In genomic region chr3:158221426-158221825, GRCh38 we compare ENCODE assay signal across 24 cellular contexts.
DNase-seq lines count a peak whose midpoint lies in the region; ATAC-seq, FAIRE-seq and TF ChIP-seq lines count a peak whose summit lies in the region.
"Had no signal": no experiment of that assay in that cellular context is flagged by ENCODE, and none has a peak within 500 bp of the region (broad histone marks: within the 10 kb centered on the region; RNA-seq: fewer than 3 reads in every experiment).

No MANE protein-coding gene starts in this region.

- no peak for FAIRE-seq in bronchial epithelial cell (lab: Jason Lieb, UNC)
- FAIRE-seq: A204.1, HepG2, RCC 7860 had no signal

- POLR2A ChIA-PET in naive thymus-derived CD8-positive, alpha-beta T cell (lab: Charles Lee), result no interaction called here

- no peaks in the 10 kb centered on the region for H3K36me3 ChIP-seq in bronchial epithelial cell (ENCODE audit: control insufficient read depth, insufficient read depth, low read length)
- H3K36me3 ChIP-seq: BE2C had no signal

- no peaks in the 10 kb centered on the region for H3K4me1 Mint-ChIP-seq in stimulated activated memory B cell treated with anti-CD40 and anti-IgM and Interleukin-4, amounts not matched to agents 10 μg/mL and 1 μg/mL and 100 μg/mL, for 72 hours
- peaks cover 0 to 10% (median 6%) of the 10 kb centered on the region in 4 donors for H3K4me1 Mint-ChIP-seq in naive thymus-derived CD8-positive, alpha-beta T cell

- H3K9me3 Mint-ChIP-seq in stimulated activated memory B cell treated with anti-CD40 and anti-IgM and Interleukin-4, amounts not matched to agents 10 μg/mL and 1 μg/mL and 100 μg/mL, for 72 hours, result no peaks in the 10 kb centered on the region
- peaks cover 0 to 2% (median 0%) of the 10 kb centered on the region in 9 donors for H3K9me3 Mint-ChIP-seq in naive thymus-derived CD8-positive, alpha-beta T cell
- H3K9me3 Mint-ChIP-seq: H9 had no signal

- TF ChIP-seq CTCF in AG10803 (conservative IDR thresholded peaks at IDR 0.05; ENCODE audit: low read length) (no peak), bronchial epithelial cell (IDR thresholded peaks at IDR 0.05; ENCODE audit: insufficient read depth, low read length, severe bottlenecking) (no peak), fibroblast of villous mesenchyme (IDR thresholded peaks at IDR 0.05; ENCODE audit: insufficient read depth, low read depth, low read length) (no peak)

- ATAC-seq in GM21390 (IDR thresholded peaks at IDR 0.05; ENCODE audit: unreplicated experiment) (no peak), GM19395 (IDR thresholded peaks at IDR 0.05; ENCODE audit: unreplicated experiment) (no peak)
- no peak for ATAC-seq in stimulated activated memory B cell treated with anti-CD40 and anti-IgM and Interleukin-4, amounts not matched to agents 10 μg/mL and 1 μg/mL and 100 μg/mL, for 72 hours
- no peak for ATAC-seq in naive thymus-derived CD8-positive, alpha-beta T cell
- ATAC-seq: HepG2 had no signal

- DNase-seq in AG10803 (ENCODE audit: low read depth) (peak; percentile 1), HPDE6-E6E7 (ENCODE audit: extremely low spot score) (peak; percentile 10), bronchial epithelial cell (ENCODE audit: low read depth) (peak; percentile 71), fibroblast of villous mesenchyme (ENCODE audit: low read depth) (peak; percentile 30)
- DNase-seq in naive thymus-derived CD8-positive, alpha-beta T cell, result no peak
- DNase-seq: BE2C, DMS53, GF-D8, H9, KBM-7, MM.1S, NCI-H1092 treated with DMSO at 0.1 percent for 48 hours, NCI-H1436 treated with DMSO at 0.1 percent for 48 hours, NCI-H2029 treated with DMSO at 0.1 percent for 48 hours, NCI-H345, NCI-H524, NCI-H774, Right ventricle myocardium superior had no signal

- no peak overlapping the region for H3K27ac Mint-ChIP-seq in stimulated activated memory B cell treated with anti-CD40 and anti-IgM and Interleukin-4, amounts not matched to agents 10 μg/mL and 1 μg/mL and 100 μg/mL, for 72 hours
- no peak overlapping the region for H3K27ac Mint-ChIP-seq in naive thymus-derived CD8-positive, alpha-beta T cell
- H3K27ac Mint-ChIP-seq: H9 had no signal

- no peaks in the 10 kb centered on the region for H3K27me3 ChIP-seq in bronchial epithelial cell (ENCODE audit: control insufficient read depth, insufficient read depth, low read length)
- H3K27me3 ChIP-seq: BE2C had no signal

- no peaks in the 10 kb centered on the region for H3K27me3 Mint-ChIP-seq in stimulated activated memory B cell treated with anti-CD40 and anti-IgM and Interleukin-4, amounts not matched to agents 10 μg/mL and 1 μg/mL and 100 μg/mL, for 72 hours
- H3K27me3 Mint-ChIP-seq in naive thymus-derived CD8-positive, alpha-beta T cell, result no peaks in the 10 kb centered on the region

- no peak overlapping the region for H3K4me3 Mint-ChIP-seq in stimulated activated memory B cell treated with anti-CD40 and anti-IgM and Interleukin-4, amounts not matched to agents 10 μg/mL and 1 μg/mL and 100 μg/mL, for 72 hours
- H3K4me3 Mint-ChIP-seq in naive thymus-derived CD8-positive, alpha-beta T cell, result no peak overlapping the region
- H3K4me3 Mint-ChIP-seq: H9 had no signal

- no peak overlapping the region for H3K4me3 ChIP-seq in AG10803 (ENCODE audit: low read length)
- H3K4me3 ChIP-seq in bronchial epithelial cell (ENCODE audit: low read depth, low read length), result no peak overlapping the region
- no peak overlapping the region for H3K4me3 ChIP-seq in fibroblast of villous mesenchyme (ENCODE audit: low read depth, low read length)

- H3K36me3 Mint-ChIP-seq in stimulated activated memory B cell treated with anti-CD40 and anti-IgM and Interleukin-4, amounts not matched to agents 10 μg/mL and 1 μg/mL and 100 μg/mL, for 72 hours, result peaks cover 21% of the 10 kb centered on the region
- peaks cover 10 to 21% (median 14%) of the 10 kb centered on the region in 3 donors for H3K36me3 Mint-ChIP-seq in naive thymus-derived CD8-positive, alpha-beta T cell

Comparison
In these comparisons a context has a peak if more than half of its experiments do, and no peak if none do; other contexts are left out.
1. DNase-seq: peak in AG10803 (single experiment), HPDE6-E6E7 (single experiment), bronchial epithelial cell (single experiment) and fibroblast of villous mesenchyme (single experiment); none in naive thymus-derived CD8-positive, alpha-beta T cell (0 of 10).